ENCODE assay signal across 30 cellular contexts in the genomic region with DNA sequence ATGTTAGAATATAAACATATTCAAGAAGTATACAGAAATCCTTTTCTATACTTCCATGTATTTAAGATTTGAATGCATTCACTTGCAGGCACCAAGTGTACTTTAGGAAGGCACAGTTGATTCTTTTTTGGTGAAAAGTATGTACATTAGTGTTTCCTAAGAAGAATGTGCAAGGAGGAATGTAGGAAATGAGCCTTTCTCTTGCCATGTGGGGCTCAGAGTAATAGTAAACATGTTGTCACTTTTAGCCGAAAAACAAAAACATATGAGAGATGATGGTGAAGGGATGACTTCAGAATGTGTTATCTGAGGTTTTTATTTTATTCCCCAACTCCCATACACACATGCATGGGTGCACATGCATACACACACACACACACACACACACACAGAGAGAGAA.
"Had no signal": no experiment of that assay in that cellular context is flagged by ENCODE, and none has a peak within 500 bp of the region (broad histone marks: within the 10 kb centered on the region; RNA-seq: fewer than 3 reads in every experiment).

No MANE protein-coding gene starts in this region.

- H3K36me3 Mint-ChIP-seq: activated naive CD4-positive, alpha-beta T cell treated with anti-CD3 and anti-CD28 coated beads, Interleukin-2, amount 10 ng/mL, durations not matched to agents 7 days and 5 days; activated naive CD8-positive, alpha-beta T cell treated with anti-CD3 and anti-CD28 coated beads, Interleukin-2, amount 10 ng/mL, durations not matched to agents 7 days and 5 days; WTC11 had no signal

- H3K4me3 ChIP-seq: body of pancreas, esophagus muscularis mucosa, gastroesophageal sphincter, heart right ventricle had no signal

- H3K27ac Mint-ChIP-seq: activated CD4-positive, alpha-beta memory T cell treated with anti-CD3 and anti-CD28 coated beads, Interleukin-2, amount 10 ng/mL, durations not matched to agents 7 days and 5 days; activated CD4-positive, alpha-beta T cell treated with anti-CD3 and anti-CD28 coated beads, Interleukin-2, amount 10 ng/mL, durations not matched to agents 7 days and 5 days; activated naive CD4-positive, alpha-beta T cell treated with anti-CD3 and anti-CD28 coated beads, Interleukin-2, amount 10 ng/mL, durations not matched to agents 7 days and 5 days; activated naive CD8-positive, alpha-beta T cell treated with anti-CD3 and anti-CD28 coated beads, Interleukin-2, amount 10 ng/mL, durations not matched to agents 7 days and 5 days; activated T-cell treated with anti-CD3 and anti-CD28 coated beads, Interleukin-2, amount 50 U/mL, for 24 hours; activated T-cell treated with anti-CD3 and anti-CD28 coated beads, Interleukin-2, amount 50 U/mL, for 72 hours; effector memory CD8-positive, alpha-beta T cell; WTC11 had no signal

- H3K36me3 ChIP-seq: esophagus muscularis mucosa, gastroesophageal sphincter, heart right ventricle had no signal

- H3K9me3 ChIP-seq: body of pancreas, esophagus muscularis mucosa, gastroesophageal sphincter had no signal

- H3K4me3 Mint-ChIP-seq: activated CD4-positive, alpha-beta memory T cell treated with anti-CD3 and anti-CD28 coated beads, Interleukin-2, amount 10 ng/mL, durations not matched to agents 7 days and 5 days; activated CD4-positive, alpha-beta T cell treated with anti-CD3 and anti-CD28 coated beads, Interleukin-2, amount 10 ng/mL, durations not matched to agents 7 days and 5 days; activated naive CD4-positive, alpha-beta T cell treated with anti-CD3 and anti-CD28 coated beads, Interleukin-2, amount 10 ng/mL, durations not matched to agents 7 days and 5 days; activated naive CD8-positive, alpha-beta T cell treated with anti-CD3 and anti-CD28 coated beads, Interleukin-2, amount 10 ng/mL, durations not matched to agents 7 days and 5 days; activated T-cell treated with anti-CD3 and anti-CD28 coated beads, Interleukin-2, amount 50 U/mL, for 24 hours; activated T-cell treated with anti-CD3 and anti-CD28 coated beads, Interleukin-2, amount 50 U/mL, for 72 hours; effector memory CD8-positive, alpha-beta T cell; WTC11 had no signal

- H3K4me1 ChIP-seq: body of pancreas, esophagus muscularis mucosa, gastroesophageal sphincter had no signal

- H3K27me3 ChIP-seq: body of pancreas, esophagus muscularis mucosa, gastroesophageal sphincter, heart right ventricle had no signal

- ATAC-seq: activated naive CD4-positive, alpha-beta T cell treated with anti-CD3 and anti-CD28 coated beads, Interleukin-2, amount 50 U/mL, for 72 hours; activated T-cell treated with anti-CD3 and anti-CD28 coated beads, Interleukin-2, amount 50 U/mL, for 72 hours; body of pancreas; effector memory CD8-positive, alpha-beta T cell; gastroesophageal sphincter; heart right ventricle; WTC11 had no signal

- H3K9me3 Mint-ChIP-seq: activated naive CD4-positive, alpha-beta T cell treated with anti-CD3 and anti-CD28 coated beads, Interleukin-2, amount 10 ng/mL, durations not matched to agents 7 days and 5 days; activated naive CD4-positive, alpha-beta T cell treated with anti-CD3 and anti-CD28 coated beads, Interleukin-2, amount 50 U/mL, for 72 hours; activated T-cell treated with anti-CD3 and anti-CD28 coated beads, Interleukin-2, amount 50 U/mL, for 24 hours; effector memory CD8-positive, alpha-beta T cell; WTC11 had no signal

- H3K27ac ChIP-seq: body of pancreas, esophagus muscularis mucosa, gastroesophageal sphincter, heart right ventricle, VCaP had no signal

- H3K27me3 Mint-ChIP-seq: activated CD4-positive, alpha-beta T cell treated with anti-CD3 and anti-CD28 coated beads, Interleukin-2, amount 10 ng/mL, durations not matched to agents 7 days and 5 days; activated T-cell treated with anti-CD3 and anti-CD28 coated beads, Interleukin-2, amount 50 U/mL, for 24 hours had no signal

- DNase-seq: activated CD4-positive, alpha-beta memory T cell treated with anti-CD3 and anti-CD28 coated beads, Interleukin-2, amount 10 ng/mL, durations not matched to agents 7 days and 5 days; activated CD4-positive, alpha-beta T cell treated with anti-CD3 and anti-CD28 coated beads for 1 hour; activated CD4-positive, alpha-beta T cell treated with anti-CD3 and anti-CD28 coated beads for 4 hours; activated CD4-positive, alpha-beta T cell treated with anti-CD3 and anti-CD28 coated beads, Interleukin-2, amount 10 ng/mL, durations not matched to agents 7 days and 5 days; activated CD4-positive, alpha-beta T cell treated with anti-CD3 and anti-CD28 coated beads, Interleukin-2, amount 50 U/mL, for 4 hours; activated CD8-positive, alpha-beta memory T cell treated with anti-CD3 and anti-CD28 coated beads, Interleukin-2, amount 50 U/mL, for 48 hours; activated gamma-delta T cell; activated naive CD4-positive, alpha-beta T cell; activated naive CD4-positive, alpha-beta T cell treated with anti-CD3 and anti-CD28 coated beads, Interleukin-2, amount 10 ng/mL, durations not matched to agents 7 days and 5 days; activated naive CD8-positive, alpha-beta T cell treated with anti-CD3 and anti-CD28 coated beads, Interleukin-2, amount 10 ng/mL, durations not matched to agents 7 days and 5 days; activated T-cell treated with anti-CD3 and anti-CD28 coated beads for 4 hours; activated T-cell treated with anti-CD3 and anti-CD28 coated beads, Interleukin-2, amount 50 U/mL, for 24 hours; activated T-cell treated with anti-CD3 and anti-CD28 coated beads, Interleukin-2, amount 50 U/mL, for 72 hours; amniotic stem cell; anterior cingulate cortex; body of pancreas; caudate nucleus; cortex of kidney; dermis blood vessel endothelial cell; effector CD4-positive, alpha-beta T cell; effector memory CD8-positive, alpha-beta T cell; erythroblast; foreskin melanocyte; heart right ventricle; T-helper 2 cell had no signal
